Comparison of ENCODE assay signal across 9 cellular contexts in genomic region chr15:63891079-63891762, GRCh38. TPM values are rescaled to one million over a fixed set of nuclear protein-coding genes. Genes with fewer than 3 reads are reported as not detected.
A peak's percentile ranks its signal among the peaks of the same experiment; 100 is the strongest.
DNase-seq lines count a peak whose midpoint lies in the region; ATAC-seq, FAIRE-seq and TF ChIP-seq lines count a peak whose summit lies in the region.
"Had no signal": no experiment of that assay in that cellular context is flagged by ENCODE, and none has a peak within 500 bp of the region (broad histone marks: within the 10 kb centered on the region; RNA-seq: fewer than 3 reads in every experiment).

No MANE protein-coding gene starts in this region.

- intact Hi-C loops in CD4-positive, alpha-beta T cell (cut with DNase I, micrococcal nuclease): loop anchor here (1.0 to 5.0 kb wide), 7 partner anchors 58 to 279 kb away; partner anchors contain the start of gene HERC1 (in 1 of the 2)

- TF ChIP-seq CTCF in CD4-positive, alpha-beta T cell (IDR thresholded peaks at IDR 0.05): peak; percentile 84
- TF ChIP-seq CTCF in epithelial cell of esophagus (IDR thresholded peaks at IDR 0.05; ENCODE audit: insufficient read depth, low read depth, low read length, missing control alignments): peak; percentile 85

- no peak overlapping the region for H3K9ac ChIP-seq in NT2/D1 (ENCODE audit: insufficient read length, low read depth)

- H3K9me3 Mint-ChIP-seq in CD4-positive, alpha-beta T cell: no peaks in the 10 kb centered on the region
- H3K9me3 Mint-ChIP-seq in activated CD8-positive, alpha-beta memory T cell treated with anti-CD3 and anti-CD28 coated beads, Interleukin-2, amount 10 ng/mL, durations not matched to agents 7 days and 5 days (ENCODE audit: low read depth): no peaks in the 10 kb centered on the region
- H3K9me3 Mint-ChIP-seq: IgD-negative memory B cell had no signal

- POLR2A ChIA-PET in CD4-positive, alpha-beta T cell (lab: Charles Lee): interaction anchor here (0.6 to 4.1 kb wide), 8 partner anchors 11 to 761 kb away, joined by 3 to 25 read pairs (median 12); partner anchors contain the start of gene HERC1

- peak overlapping the region; percentile 60 for H3K27ac ChIP-seq in CD4-positive, alpha-beta T cell (ENCODE audit: low read depth, low read length)

- no peaks in the 10 kb centered on the region for H3K9me3 ChIP-seq in CD4-positive, alpha-beta T cell (ENCODE audit: control insufficient read depth, low read length)
- H3K9me3 ChIP-seq in NT2/D1 (ENCODE audit: insufficient read depth, low read length): no peaks in the 10 kb centered on the region

- no peaks in the 10 kb centered on the region for H3K36me3 Mint-ChIP-seq in CD4-positive, alpha-beta T cell (ENCODE audit: low read depth)
- H3K36me3 Mint-ChIP-seq in activated CD8-positive, alpha-beta memory T cell treated with anti-CD3 and anti-CD28 coated beads, Interleukin-2, amount 10 ng/mL, durations not matched to agents 7 days and 5 days: no peaks in the 10 kb centered on the region

- peak overlapping the region; percentile 86 for H3K27ac Mint-ChIP-seq in CD4-positive, alpha-beta T cell
- peak overlapping the region; percentile 87 for H3K27ac Mint-ChIP-seq in activated CD8-positive, alpha-beta memory T cell treated with anti-CD3 and anti-CD28 coated beads, Interleukin-2, amount 10 ng/mL, durations not matched to agents 7 days and 5 days

- no peaks in the 10 kb centered on the region for H3K27me3 ChIP-seq in CD4-positive, alpha-beta T cell (ENCODE audit: control insufficient read depth, insufficient read depth, low read length)
- H3K27me3 ChIP-seq in NT2/D1 (ENCODE audit: insufficient read depth, insufficient read length): no peaks in the 10 kb centered on the region

- peak; percentile 56 to 79 (median 65) for DNase-seq in CD4-positive, alpha-beta T cell
- DNase-seq in HTR-8/SVneo (ENCODE audit: insufficient read length, low spot score): peak; percentile 76
- DNase-seq in NT2/D1 (ENCODE audit: low read depth, low spot score): peak; percentile 77
- peak; percentile 83 for DNase-seq in activated CD8-positive, alpha-beta memory T cell treated with anti-CD3 and anti-CD28 coated beads, Interleukin-2, amount 10 ng/mL, durations not matched to agents 7 days and 5 days
- peak; percentile 73 for DNase-seq in epithelial cell of esophagus (ENCODE audit: low read depth)
- DNase-seq in mucosa of gallbladder (ENCODE audit: low spot score): peak; percentile 82
- peak; percentile 64 for DNase-seq in stimulated activated CD8-positive, alpha-beta memory T cell treated with anti-CD3 and anti-CD28 coated beads, Interleukin-7, amount 100 ng/mL, for 24 hours (ENCODE audit: low read depth)

- H3K4me3 ChIP-seq in NT2/D1 (ENCODE audit: insufficient read length, low read depth) (no peak overlapping the region), epithelial cell of esophagus (ENCODE audit: low read length) (no peak overlapping the region)

- no peak for FAIRE-seq in HTR-8/SVneo (lab: Jason Lieb, UNC)

- H3K36me3 ChIP-seq in NT2/D1 (ENCODE audit: insufficient read depth, insufficient read length, low read length): no peaks in the 10 kb centered on the region

- peaks cover 7% of the 10 kb centered on the region for H3K4me1 ChIP-seq in NT2/D1 (ENCODE audit: insufficient read depth, insufficient read length)

- ATAC-seq in CD4-positive, alpha-beta T cell (ENCODE audit: poor library complexity): no peak
- ATAC-seq in activated CD8-positive, alpha-beta memory T cell treated with anti-CD3 and anti-CD28 coated beads, Interleukin-2, amount 10 ng/mL, durations not matched to agents 7 days and 5 days: peak; percentile 29
- no peak for ATAC-seq in HG02588 (IDR thresholded peaks at IDR 0.05; ENCODE audit: unreplicated experiment)

- CTCF ChIA-PET in CD4-positive, alpha-beta T cell (lab: Charles Lee): interaction anchor here (0.6 to 2.5 kb wide), 6 partner anchors 58 to 315 kb away, joined by 3 to 12 read pairs (median 4); partner anchors contain the start of genes DAPK2 and HERC1
- CTCF ChIA-PET in activated CD8-positive, alpha-beta memory T cell treated with anti-CD3 and anti-CD28 coated beads, Interleukin-2, amount 10 ng/mL, durations not matched to agents 7 days and 5 days (lab: Charles Lee): interaction anchor here (0.6 to 6.1 kb wide), 35 partner anchors 8 to 291 kb away, joined by 3 to 53 read pairs (median 5); partner anchors contain the start of genes DAPK2 and HERC1

- no peaks in the 10 kb centered on the region for H3K27me3 Mint-ChIP-seq in CD4-positive, alpha-beta T cell
- H3K27me3 Mint-ChIP-seq in activated CD8-positive, alpha-beta memory T cell treated with anti-CD3 and anti-CD28 coated beads, Interleukin-2, amount 10 ng/mL, durations not matched to agents 7 days and 5 days: no peaks in the 10 kb centered on the region

- H3K4me1 Mint-ChIP-seq in CD4-positive, alpha-beta T cell (ENCODE audit: low read depth): peaks cover 76% of the 10 kb centered on the region
- H3K4me1 Mint-ChIP-seq in activated CD8-positive, alpha-beta memory T cell treated with anti-CD3 and anti-CD28 coated beads, Interleukin-2, amount 10 ng/mL, durations not matched to agents 7 days and 5 days: peaks cover 61% of the 10 kb centered on the region

- H3K4me3 Mint-ChIP-seq in CD4-positive, alpha-beta T cell: peak overlapping the region; percentile 42
- no peak overlapping the region for H3K4me3 Mint-ChIP-seq in activated CD8-positive, alpha-beta memory T cell treated with anti-CD3 and anti-CD28 coated beads, Interleukin-2, amount 10 ng/mL, durations not matched to agents 7 days and 5 days

RNA-seq across cellular contexts. Expression of gene HERC1, which starts 57.5 kb away (rescaled TPM):
- 100 to 1,000 TPM; 400 to 406 TPM for total RNA-seq in CD4-positive, alpha-beta T cell
- total RNA-seq in activated CD8-positive, alpha-beta memory T cell treated with anti-CD3 and anti-CD28 coated beads, Interleukin-2, amount 10 ng/mL, durations not matched to agents 7 days and 5 days: 100 to 1,000 TPM in 1 of 2 experiments, 10 to 100 TPM in 1; 84.4 to 105 TPM
- total RNA-seq in mucosa of gallbladder: 81.9 TPM
